Comparison of ENCODE assay signal across 8 cellular contexts in the genomic region with DNA sequence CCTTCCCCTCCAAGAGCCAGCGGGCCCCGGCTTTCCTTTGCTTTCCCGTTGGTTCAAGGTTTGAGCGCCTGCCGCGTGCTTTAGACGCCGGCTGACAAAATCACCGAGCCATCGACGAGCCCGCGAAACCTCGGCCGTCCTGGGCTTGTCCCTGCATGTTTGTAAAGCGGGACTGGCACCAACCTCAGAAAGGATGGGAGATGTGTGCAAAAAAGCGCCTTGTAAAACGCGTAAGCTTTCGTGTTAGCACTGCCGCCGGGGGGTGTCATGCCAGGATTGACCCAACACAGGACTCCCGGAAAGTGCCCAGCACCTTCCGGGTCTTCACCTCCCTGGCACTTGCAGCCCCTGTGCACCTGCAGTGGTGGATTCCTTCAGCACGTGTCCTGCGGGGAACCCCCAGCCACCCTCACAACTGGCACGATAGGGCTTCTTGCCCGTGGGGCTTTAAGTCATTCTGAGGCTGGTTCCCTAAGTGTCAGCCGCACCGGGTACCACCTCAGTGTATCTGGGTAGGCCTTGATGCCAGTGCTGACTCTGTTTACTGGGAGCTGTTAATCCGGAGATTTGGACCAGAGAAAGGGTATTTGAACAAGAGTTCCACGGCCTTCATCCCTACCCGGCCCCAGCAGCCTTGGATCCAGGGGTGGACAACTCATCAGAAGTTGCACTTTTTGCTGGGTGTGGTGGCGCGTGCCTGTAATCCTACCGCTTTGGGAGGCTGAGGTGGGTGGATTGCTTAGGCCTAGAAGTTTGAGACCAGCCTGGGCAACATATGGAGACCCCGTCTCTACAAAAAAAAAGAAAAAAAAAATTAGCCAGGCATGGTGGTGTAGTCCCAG. TPM values are rescaled to one million over a fixed set of nuclear protein-coding genes. Genes with fewer than 3 reads are reported as not detected.
A peak's percentile ranks its signal among the peaks of the same experiment; 100 is the strongest.
DNase-seq lines count a peak whose midpoint lies in the region; ATAC-seq and TF ChIP-seq lines count a peak whose summit lies in the region.

No MANE protein-coding gene starts in this region.

- no peaks in the 10 kb centered on the region for H3K9me3 ChIP-seq in CD4-positive, alpha-beta memory T cell (ENCODE audit: control insufficient read depth in 1 of 2, low read length in 2 of 2)
- H3K9me3 ChIP-seq in HUES6 (ENCODE audit: control insufficient read depth, insufficient read depth, low read depth, low read length): no peaks in the 10 kb centered on the region
- H3K9me3 ChIP-seq in esophagus squamous epithelium: no peaks in the 10 kb centered on the region

- peak overlapping the region; percentile 90 to 95 (median 94) for H3K4me3 Mint-ChIP-seq in CD4-positive, alpha-beta memory T cell
- peak overlapping the region; percentile 95 for H3K4me3 Mint-ChIP-seq in activated CD8-positive, alpha-beta T cell treated with anti-CD3 and anti-CD28 coated beads for 36 hours
- H3K4me3 Mint-ChIP-seq in progenitor cell of endocrine pancreas (ENCODE audit: low read depth): peak overlapping the region; percentile 89

- H3K9me3 Mint-ChIP-seq in CD4-positive, alpha-beta memory T cell: no peaks in the 10 kb centered on the region
- H3K9me3 Mint-ChIP-seq in activated CD8-positive, alpha-beta T cell treated with anti-CD3 and anti-CD28 coated beads for 36 hours: no peaks in the 10 kb centered on the region
- no peaks in the 10 kb centered on the region for H3K9me3 Mint-ChIP-seq in progenitor cell of endocrine pancreas (ENCODE audit: low read depth)

- DNase-seq in CD4-positive, alpha-beta memory T cell: peak; percentile 22 to 62 (median 26)
- DNase-seq in activated CD8-positive, alpha-beta T cell treated with anti-CD3 and anti-CD28 coated beads for 36 hours: peak; percentile 74
- DNase-seq in esophagus squamous epithelium (lab: John Stamatoyannopoulos, UW) (no peak), progenitor cell of endocrine pancreas (ENCODE audit: low spot score, unreplicated experiment) (no peak), NCI-H2171 (lab: John Stamatoyannopoulos, UW) (no peak), NCI-H2227 treated with DMSO at 0.1 percent for 48 hours (lab: John Stamatoyannopoulos, UW) (no peak)

- no peaks in the 10 kb centered on the region for H3K27me3 Mint-ChIP-seq in CD4-positive, alpha-beta memory T cell
- H3K27me3 Mint-ChIP-seq in activated CD8-positive, alpha-beta T cell treated with anti-CD3 and anti-CD28 coated beads for 36 hours: no peaks in the 10 kb centered on the region
- H3K27me3 Mint-ChIP-seq in progenitor cell of endocrine pancreas: no peaks in the 10 kb centered on the region

- H3K36me3 Mint-ChIP-seq in CD4-positive, alpha-beta memory T cell: peaks cover 0 to 8% of the 10 kb centered on the region in 2 donors
- H3K36me3 Mint-ChIP-seq in activated CD8-positive, alpha-beta T cell treated with anti-CD3 and anti-CD28 coated beads for 36 hours (ENCODE audit: low read depth): peaks cover 24% of the 10 kb centered on the region
- peaks cover 2% of the 10 kb centered on the region for H3K36me3 Mint-ChIP-seq in progenitor cell of endocrine pancreas (ENCODE audit: insufficient read depth)

- peak overlapping the region; percentile 90 for H3K9ac ChIP-seq in HUES6 (ENCODE audit: low read length)

- no peak for TF ChIP-seq CTCF in activated CD8-positive, alpha-beta T cell treated with anti-CD3 and anti-CD28 coated beads for 36 hours (IDR thresholded peaks at IDR 0.05)
- TF ChIP-seq CTCF in esophagus squamous epithelium (IDR thresholded peaks at IDR 0.05) (no peak), progenitor cell of endocrine pancreas (IDR thresholded peaks at IDR 0.05; ENCODE audit: unreplicated experiment) (no peak)

- H3K27ac ChIP-seq in CD4-positive, alpha-beta memory T cell (ENCODE audit: low read depth, low read length): peak overlapping the region; percentile 80
- peak overlapping the region; percentile 80 for H3K27ac ChIP-seq in HUES6 (ENCODE audit: low read depth, low read length)
- peak overlapping the region; percentile 77 to 93 (median 88) for H3K27ac ChIP-seq in esophagus squamous epithelium

- 0 to 32% methylated on average over 14 of the region's 37 CpGs for WGBS in esophagus squamous epithelium, 2 donors

- H3K4me3 ChIP-seq in CD4-positive, alpha-beta memory T cell (ENCODE audit: low read length in 2 of 2): peak overlapping the region; percentile 39 to 89
- peak overlapping the region; percentile 85 for H3K4me3 ChIP-seq in HUES6 (ENCODE audit: low read depth, low read length)
- H3K4me3 ChIP-seq in esophagus squamous epithelium: peak overlapping the region; percentile 63 to 99 (median 81)

- H3K4me1 Mint-ChIP-seq in CD4-positive, alpha-beta memory T cell: peaks cover 9 to 40% (median 29%) of the 10 kb centered on the region in 4 donors
- peaks cover 31% of the 10 kb centered on the region for H3K4me1 Mint-ChIP-seq in activated CD8-positive, alpha-beta T cell treated with anti-CD3 and anti-CD28 coated beads for 36 hours (ENCODE audit: low read depth)
- H3K4me1 Mint-ChIP-seq in progenitor cell of endocrine pancreas (ENCODE audit: low read depth): peaks cover 11% of the 10 kb centered on the region

- H3K27me3 ChIP-seq in CD4-positive, alpha-beta memory T cell (ENCODE audit: insufficient read depth, low read length): no peaks in the 10 kb centered on the region
- H3K27me3 ChIP-seq in HUES6 (ENCODE audit: control insufficient read depth, insufficient read depth, low read length) (no peaks in the 10 kb centered on the region), esophagus squamous epithelium (no peaks in the 10 kb centered on the region)

- peak overlapping the region; percentile 78 to 95 (median 92) for H3K27ac Mint-ChIP-seq in CD4-positive, alpha-beta memory T cell
- H3K27ac Mint-ChIP-seq in activated CD8-positive, alpha-beta T cell treated with anti-CD3 and anti-CD28 coated beads for 36 hours: peak overlapping the region; percentile 97
- peak overlapping the region; percentile 94 for H3K27ac Mint-ChIP-seq in progenitor cell of endocrine pancreas

- CTCF ChIA-PET in CD4-positive, alpha-beta memory T cell (lab: Charles Lee; ENCODE audit: partially characterized antibody): interaction anchor here (1.1 to 2.1 kb wide), 4 partner anchors 13 to 98 kb away, joined by 3 to 7 read pairs (median 6); partner anchors contain the start of gene CEP131
- CTCF ChIA-PET in activated CD8-positive, alpha-beta T cell treated with anti-CD3 and anti-CD28 coated beads for 36 hours (lab: Charles Lee): interaction anchor here (1.0 to 5.5 kb wide), 5 partner anchors 52 to 244 kb away, joined by 3 to 30 read pairs (median 4); no protein-coding TSS in a partner anchor

- no peaks in the 10 kb centered on the region for H3K36me3 ChIP-seq in CD4-positive, alpha-beta memory T cell (ENCODE audit: insufficient read depth, low read length)
- H3K36me3 ChIP-seq in HUES6 (ENCODE audit: control insufficient read depth, insufficient read depth, low read length) (peaks cover 9% of the 10 kb centered on the region), esophagus squamous epithelium (peaks cover 0 to 35% (median 0%) of the 10 kb centered on the region in 3 donors)

- ATAC-seq in activated CD8-positive, alpha-beta T cell treated with anti-CD3 and anti-CD28 coated beads for 36 hours: no peak
- no peak for ATAC-seq in HG02852 (IDR thresholded peaks at IDR 0.05; ENCODE audit: unreplicated experiment)

- intact Hi-C loops in CD4-positive, alpha-beta memory T cell (cut with micrococcal nuclease): loop anchor here (1.0 to 5.0 kb wide), 4 partner anchors 17 to 272 kb away; partner anchors contain the start of genes ACTG1 and SLC38A10
- intact Hi-C loops in activated CD8-positive, alpha-beta T cell treated with anti-CD3 and anti-CD28 coated beads for 36 hours (cut with micrococcal nuclease): loop anchor here (5.0 kb wide), 1 partner anchor 98 kb away; no protein-coding TSS in a partner anchor
- intact Hi-C loops in esophagus squamous epithelium (cut with DNase I): no loop called here

- POLR2A ChIA-PET in CD4-positive, alpha-beta memory T cell (lab: Charles Lee; ENCODE audit: partially characterized antibody): interaction anchor here (0.6 to 2.7 kb wide), 14 partner anchors 10 to 425 kb away, joined by 3 to 48 read pairs (median 6); partner anchors contain the start of genes BAIAP2, CEP131 and SLC38A10
- POLR2A ChIA-PET in activated CD8-positive, alpha-beta T cell treated with anti-CD3 and anti-CD28 coated beads for 36 hours (lab: Charles Lee): interaction anchor here (0.6 to 5.0 kb wide), 11 partner anchors 10 to 463 kb away, joined by 3 to 26 read pairs (median 3); partner anchors contain the start of genes CEP131 and MRPL12

- peaks cover 32% of the 10 kb centered on the region for H3K4me1 ChIP-seq in CD4-positive, alpha-beta memory T cell (ENCODE audit: insufficient read depth, low read length)
- H3K4me1 ChIP-seq in HUES6 (ENCODE audit: control insufficient read depth, insufficient read depth, low read length) (peaks cover 21% of the 10 kb centered on the region), esophagus squamous epithelium (peaks cover 27 to 59% (median 30%) of the 10 kb centered on the region in 3 donors)

- TF ChIP-seq POLR2A in esophagus squamous epithelium (IDR thresholded peaks at IDR 0.05): no peak

RNA-seq across cellular contexts. Expression of gene NDUFAF8, which starts 0.8 kb away (rescaled TPM):
- 10 to 100 TPM; 40.1 to 45.1 TPM for total RNA-seq in CD4-positive, alpha-beta memory T cell
- polyA plus RNA-seq in CD4-positive, alpha-beta memory T cell: 10 to 100 TPM; 64.5 to 78.6 TPM
- 10 to 100 TPM; 72.3 to 75.4 TPM for total RNA-seq in activated CD8-positive, alpha-beta T cell treated with anti-CD3 and anti-CD28 coated beads for 36 hours
- total RNA-seq in esophagus squamous epithelium (10 to 100 TPM; 22.0 to 67.0 (median 34.3) TPM), progenitor cell of endocrine pancreas (39.7 and 43.6 TPM in 2 replicates)

RNA-seq across cellular contexts. Expression of gene TEPSIN, which starts 1.1 kb away (rescaled TPM):
- 100 to 1,000 TPM; 111 to 126 TPM for total RNA-seq in CD4-positive, alpha-beta memory T cell
- polyA plus RNA-seq in CD4-positive, alpha-beta memory T cell: 1 to 10 TPM; 2.0 to 5.3 TPM
- 10 to 100 TPM; 28.2 to 32.2 TPM for total RNA-seq in activated CD8-positive, alpha-beta T cell treated with anti-CD3 and anti-CD28 coated beads for 36 hours
- total RNA-seq in esophagus squamous epithelium (10 to 100 TPM; 16.7 to 42.9 (median 23.3) TPM), progenitor cell of endocrine pancreas (57.4 and 63.2 TPM in 2 replicates)

RNA-seq across cellular contexts. Expression of gene CEP131, which starts 17.2 kb away (rescaled TPM):
- 10 to 100 TPM in 1 of 2 experiments, 1 to 10 TPM in 1; 9.6 to 10.5 TPM for total RNA-seq in CD4-positive, alpha-beta memory T cell
- polyA plus RNA-seq in CD4-positive, alpha-beta memory T cell: 1 to 10 TPM; 1.7 to 3.8 TPM
- 10 to 100 TPM in 1 of 2 experiments, 1 to 10 TPM in 1; 7.9 to 10.9 TPM for total RNA-seq in activated CD8-positive, alpha-beta T cell treated with anti-CD3 and anti-CD28 coated beads for 36 hours
- total RNA-seq in esophagus squamous epithelium (1 to 10 TPM; 5.5 to 8.1 (median 6.0) TPM), progenitor cell of endocrine pancreas (33.2 and 35.0 TPM in 2 replicates)

RNA-seq across cellular contexts. Expression of gene SLC38A10, which starts 55.2 kb away (rescaled TPM):
- total RNA-seq in CD4-positive, alpha-beta memory T cell: 100 to 1,000 TPM; 112 to 113 TPM
- polyA plus RNA-seq in CD4-positive, alpha-beta memory T cell: 10 to 100 TPM; 49.0 to 69.6 TPM
- total RNA-seq in activated CD8-positive, alpha-beta T cell treated with anti-CD3 and anti-CD28 coated beads for 36 hours: 10 to 100 TPM; 42.7 to 45.4 TPM
- total RNA-seq in esophagus squamous epithelium: 10 to 100 TPM; 37.8 to 49.8 (median 45.3) TPM
- 128 and 130 TPM in 2 replicates for total RNA-seq in progenitor cell of endocrine pancreas

Comparison
In these comparisons a context has a peak if more than half of its experiments do, and no peak if none do; other contexts are left out.
1. DNase-seq: peak in CD4-positive, alpha-beta memory T cell (5 of 5) and activated CD8-positive, alpha-beta T cell treated with anti-CD3 and anti-CD28 coated beads for 36 hours (single experiment); none in esophagus squamous epithelium (single experiment), progenitor cell of endocrine pancreas (single experiment), NCI-H2171 (single experiment) and NCI-H2227 treated with DMSO at 0.1 percent for 48 hours (single experiment).
2. Peak in every context shown above with its lines, with median percentiles within 50 percentile points of each other: H3K27ac ChIP-seq, H3K4me3 ChIP-seq, H3K27ac Mint-ChIP-seq and H3K4me3 Mint-ChIP-seq.